Comparison of ENCODE assay signal across 1 cellular context in genomic region chr2:230226090-230226551, GRCh38.
TF ChIP-seq lines count a peak whose summit lies in the region.

No MANE protein-coding gene starts in this region.

TF ChIP-seq in GM12878, 131 proteins besides CTCF, POLR2A, EP300 and RAD21 (continued from another document):
- TF ChIP-seq RELB (IDR thresholded peaks at IDR 0.05; ENCODE audit: low read depth) (0 out of 2 replicates have a peak, but pooled peaks have one; percentile 53), NRF1 (conservative IDR thresholded peaks at IDR 0.05; ENCODE audit: low read depth, low read length) (no peak), STAT3 (IDR thresholded peaks at IDR 0.05; ENCODE audit: low read depth, low read length) (0 out of 2 replicates have a peak, but pooled peaks have one; percentile 47)
TF ChIP-seq in GM12878: peak in this region for 37.
